ENCODE assay signal across 8 cellular contexts in the genomic region with DNA sequence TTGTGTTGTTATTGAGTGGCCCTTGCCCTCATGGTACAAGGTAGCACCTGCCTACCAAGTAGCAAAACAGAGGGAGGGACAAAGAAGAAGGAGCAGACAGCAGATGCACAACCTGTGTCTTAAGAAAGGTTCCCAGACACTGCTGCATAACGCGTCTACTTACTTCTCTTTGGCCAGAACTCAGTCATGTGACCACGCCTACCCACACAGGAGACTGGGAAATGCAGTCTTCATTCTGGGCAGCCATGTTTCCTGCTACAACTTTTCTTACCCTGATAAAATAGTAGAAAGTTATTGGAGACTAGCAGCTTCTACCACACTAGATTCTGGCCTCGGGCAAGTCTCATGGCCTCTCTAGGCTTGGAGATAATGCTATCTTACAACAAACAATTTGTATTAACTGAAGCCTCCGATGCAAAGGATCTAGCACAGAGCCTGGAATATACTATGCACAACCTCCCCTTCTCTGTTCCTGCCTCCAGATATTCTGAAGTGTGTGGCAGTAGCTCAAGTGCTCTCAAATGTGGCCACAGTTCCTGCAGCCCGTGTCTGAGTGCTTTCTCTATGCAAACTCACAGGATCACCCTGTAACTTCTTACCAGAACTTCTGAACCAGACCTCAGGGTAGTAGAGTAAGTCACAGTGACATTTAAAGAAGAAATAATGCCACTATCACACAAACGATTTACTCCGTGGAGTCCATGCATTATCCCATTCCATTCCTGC. TPM values are rescaled to one million over a fixed set of nuclear protein-coding genes. Genes with fewer than 3 reads are reported as not detected.
DNase-seq lines count a peak whose midpoint lies in the region; ATAC-seq and TF ChIP-seq lines count a peak whose summit lies in the region.

No MANE protein-coding gene starts in this region.

- no peaks in the 10 kb centered on the region for H3K36me3 ChIP-seq in liver (ENCODE audit: control insufficient read depth in 4 of 4, insufficient read depth in 3 of 4, low read depth in 1 of 4, low read length in 3 of 4)

- no peaks in the 10 kb centered on the region for H3K9me3 ChIP-seq in liver (ENCODE audit: control insufficient read depth in 4 of 4, low read length in 3 of 4)

- peak overlapping the region in 3 of 5 experiments; percentile 16 to 85 (median 22) for H3K27ac Mint-ChIP-seq in brain
- H3K27ac Mint-ChIP-seq in stimulated activated naive B cell treated with anti-CD40 and anti-IgM and Interleukin-4, amounts not matched to agents 10 μg/mL and 1 μg/mL and 100 μg/mL, for 72 hours, result no peak overlapping the region

- H3K27me3 ChIP-seq in liver (ENCODE audit: control insufficient read depth in 4 of 4, insufficient read depth in 4 of 4, low read length in 3 of 4), result no peaks in the 10 kb centered on the region

- peak; percentile 45 to 48 for ATAC-seq in stimulated activated naive B cell treated with anti-CD40 and anti-IgM and Interleukin-4, amounts not matched to agents 10 μg/mL and 1 μg/mL and 100 μg/mL, for 72 hours (replicated peaks)
- no peak for ATAC-seq in GM19463 (IDR thresholded peaks at IDR 0.05; ENCODE audit: unreplicated experiment)

- no peaks in the 10 kb centered on the region for H3K27me3 Mint-ChIP-seq in brain
- no peaks in the 10 kb centered on the region for H3K27me3 Mint-ChIP-seq in stimulated activated naive B cell treated with anti-CD40 and anti-IgM and Interleukin-4, amounts not matched to agents 10 μg/mL and 1 μg/mL and 100 μg/mL, for 72 hours

- CTCF ChIA-PET in GM10248 (lab: Yijun Ruan, JAX), result interaction anchor here (1.1 to 14.4 kb wide), 14 partner anchors 14 to 234 kb away, joined by 3 to 690 read pairs (median 36); a partner anchor contains a TSS

- no peaks in the 10 kb centered on the region for H3K36me3 Mint-ChIP-seq in brain
- no peaks in the 10 kb centered on the region for H3K36me3 Mint-ChIP-seq in stimulated activated naive B cell treated with anti-CD40 and anti-IgM and Interleukin-4, amounts not matched to agents 10 μg/mL and 1 μg/mL and 100 μg/mL, for 72 hours

- POLR2A ChIA-PET in GM10248 (lab: Yijun Ruan, JAX), result interaction anchor here (2.3 kb wide), 1 partner anchor 35 kb away, joined by 21 read pairs; a partner anchor contains a TSS

- no peak overlapping the region for H3K4me3 ChIP-seq in liver (ENCODE audit: low read depth in 1 of 3, low read length in 3 of 3)

- TF ChIP-seq RAD21 in Ishikawa (IDR thresholded peaks at IDR 0.05; ENCODE audit: low read depth) (no peak), liver (IDR thresholded peaks at IDR 0.05) (no peak)

- no peak overlapping the region for H3K4me3 Mint-ChIP-seq in brain
- H3K4me3 Mint-ChIP-seq in stimulated activated naive B cell treated with anti-CD40 and anti-IgM and Interleukin-4, amounts not matched to agents 10 μg/mL and 1 μg/mL and 100 μg/mL, for 72 hours, result no peak overlapping the region

- DNase-seq in GM10248 (ENCODE audit: extremely low spot score) (peak; percentile 59), T-helper 2 cell (peak in 4 of 5 experiments; percentile 52 to 90 (median 59)), 8988T (no peak)
- DNase-seq in stimulated activated naive B cell treated with anti-CD40 and anti-IgM and Interleukin-4, amounts not matched to agents 10 μg/mL and 1 μg/mL and 100 μg/mL, for 72 hours, result no peak

- TF ChIP-seq CTCF in GM10248 (IDR thresholded peaks at IDR 0.05; ENCODE audit: control extremely low read depth, extremely low read depth, low read depth, missing control alignments) (no peak), brain (conservative IDR thresholded peaks at IDR 0.05) (no peak), liver (IDR thresholded peaks at IDR 0.05; ENCODE audit: low read depth, low read length, missing input control) (no peak)

- no peak overlapping the region for H3K9ac ChIP-seq in liver (ENCODE audit: low read depth in 1 of 2, low read length in 2 of 2)

- 42% methylated on average over 8 of the region's 8 CpGs for WGBS in liver

- peaks cover 62% of the 10 kb centered on the region for H3K4me1 Mint-ChIP-seq in brain
- peaks cover 35 to 68% of the 10 kb centered on the region in 2 donors for H3K4me1 Mint-ChIP-seq in stimulated activated naive B cell treated with anti-CD40 and anti-IgM and Interleukin-4, amounts not matched to agents 10 μg/mL and 1 μg/mL and 100 μg/mL, for 72 hours

- no peak overlapping the region for H3K27ac ChIP-seq in liver (ENCODE audit: low read depth in 1 of 2, low read length in 2 of 2)

- TF ChIP-seq EP300 in Ishikawa (IDR thresholded peaks at IDR 0.05; ENCODE audit: borderline replicate concordance), result no peak

- H3K4me1 ChIP-seq in liver (ENCODE audit: control insufficient read depth in 4 of 4, insufficient read depth in 4 of 4, low read length in 3 of 4), result peaks cover 0 to 12% (median 3%) of the 10 kb centered on the region in 4 donors

- no peaks in the 10 kb centered on the region for H3K9me3 Mint-ChIP-seq in brain
- H3K9me3 Mint-ChIP-seq in stimulated activated naive B cell treated with anti-CD40 and anti-IgM and Interleukin-4, amounts not matched to agents 10 μg/mL and 1 μg/mL and 100 μg/mL, for 72 hours, result no peaks in the 10 kb centered on the region

TF ChIP-seq in Ishikawa, 13 proteins besides CTCF, POLR2A, EP300 and RAD21 (continues in another document):
- TF ChIP-seq, protein P1, sequence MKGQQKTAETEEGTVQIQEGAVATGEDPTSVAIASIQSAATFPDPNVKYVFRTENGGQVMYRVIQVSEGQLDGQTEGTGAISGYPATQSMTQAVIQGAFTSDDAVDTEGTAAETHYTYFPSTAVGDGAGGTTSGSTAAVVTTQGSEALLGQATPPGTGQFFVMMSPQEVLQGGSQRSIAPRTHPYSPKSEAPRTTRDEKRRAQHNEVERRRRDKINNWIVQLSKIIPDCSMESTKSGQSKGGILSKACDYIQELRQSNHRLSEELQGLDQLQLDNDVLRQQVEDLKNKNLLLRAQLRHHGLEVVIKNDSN (IDR thresholded peaks at IDR 0.05), result peak; percentile 97
- TF ChIP-seq CEBPB (IDR thresholded peaks at IDR 0.05) (no peak), YY1 (IDR thresholded peaks at IDR 0.05; ENCODE audit: low read depth) (peak; percentile 93), TCF12 (IDR thresholded peaks at IDR 0.05; ENCODE audit: low read depth) (no peak), FOXM1 (IDR thresholded peaks at IDR 0.05; ENCODE audit: borderline replicate concordance, low read depth) (no peak), TEAD4 (IDR thresholded peaks at IDR 0.05) (no peak), EGR1 (IDR thresholded peaks at IDR 0.05) (no peak)

TF ChIP-seq in liver, 16 proteins besides CTCF, POLR2A, EP300 and RAD21:
- TF ChIP-seq YY1 (IDR thresholded peaks at IDR 0.05), result peak; percentile 84
- no peak for TF ChIP-seq RXRA (IDR thresholded peaks at IDR 0.05)

RNA-seq across cellular contexts. Expression of a gene that starts 34.1 kb away (rescaled TPM):
- polyA plus RNA-seq in brain (ENCODE audit: insufficient read depth, low read depth, low replicate concordance) (117 TPM), liver (1 to 10 TPM; 3.8 to 4.9 TPM)
- 10 to 100 TPM in 1 of 2 donors, 1 to 10 TPM in 1; 4.7 to 52.5 TPM for total RNA-seq in liver

RNA-seq across cellular contexts. Expression of a gene that starts 41.7 kb away (rescaled TPM):
- polyA plus RNA-seq in brain (ENCODE audit: insufficient read depth, low read depth, low replicate concordance) (0.49 TPM), liver (under 1 TPM in 1 of 2 donors, not detected in 1; 0.07 TPM)
- under 1 TPM in 1 of 2 donors, not detected in 1; under 0.01 TPM for total RNA-seq in liver

Comparison
In these comparisons a context has a peak if more than half of its experiments do, and no peak if none do; other contexts are left out.
1. DNase-seq: peak in GM10248 (single experiment) and T-helper 2 cell (4 of 5); none in stimulated activated naive B cell treated with anti-CD40 and anti-IgM and Interleukin-4, amounts not matched to agents 10 μg/mL and 1 μg/mL and 100 μg/mL, for 72 hours (single experiment) and 8988T (single experiment).
2. RNA of a gene that starts 34.1 kb away (polyA plus RNA-seq): 117 TPM in brain (single experiment); 3.8 to 4.9 TPM in liver; every median in the first group is over 10 times any median in the second.